Comparison of ENCODE assay signal across 8 cellular contexts in genomic region chr2:16650287-16651249, GRCh38. TPM values are rescaled to one million over a fixed set of nuclear protein-coding genes. Genes with fewer than 3 reads are reported as not detected.
DNase-seq lines count a peak whose midpoint lies in the region; ATAC-seq and TF ChIP-seq lines count a peak whose summit lies in the region.

No MANE protein-coding gene starts in this region.

- H3K36me3 Mint-ChIP-seq in CD8-positive, alpha-beta memory T cell: peaks cover 0 to 2% (median 0%) of the 10 kb centered on the region in 3 donors

- DNase-seq in CD8-positive, alpha-beta memory T cell: peak in 1 of 5 donors; percentile 15
- DNase-seq in RWPE1 (ENCODE audit: low spot score): peak; percentile 51
- peak; percentile 68 for DNase-seq in fibroblast of peridontal ligament (ENCODE audit: extremely low read depth)
- DNase-seq in prostate gland (ENCODE audit: low spot score): no peak
- DNase-seq in NCI-H2196 treated with DMSO at 0.1 percent for 48 hours (lab: John Stamatoyannopoulos, UW; ENCODE audit: unreplicated experiment): no peak

- CTCF ChIA-PET in CD8-positive, alpha-beta memory T cell (lab: Charles Lee): no interaction called here
- CTCF ChIA-PET in RWPE1 (lab: Yijun Ruan, JAX): interaction anchor here (0.7 to 1.3 kb wide), 2 partner anchors 14 to 126 kb away, joined by 3 read pairs; no protein-coding TSS in a partner anchor

- H3K27me3 ChIP-seq in CD8-positive, alpha-beta memory T cell (ENCODE audit: insufficient read depth, low read length, poor library complexity, severe bottlenecking): no peaks in the 10 kb centered on the region
- H3K27me3 ChIP-seq in prostate gland (replicated peaks; ENCODE audit: insufficient read depth): no peaks in the 10 kb centered on the region

- peak overlapping the region; percentile 34 to 65 (median 57) for H3K27ac Mint-ChIP-seq in CD8-positive, alpha-beta memory T cell

- POLR2A ChIA-PET in CD8-positive, alpha-beta memory T cell (lab: Charles Lee): no interaction called here
- POLR2A ChIA-PET in RWPE1 (lab: Yijun Ruan, JAX; ENCODE audit: low non-redundant PET): no interaction called here

- H3K4me3 ChIP-seq in CD8-positive, alpha-beta memory T cell (ENCODE audit: low read length): no peak overlapping the region
- H3K4me3 ChIP-seq in prostate gland: no peak overlapping the region

- TF ChIP-seq POLR2A in prostate gland (IDR thresholded peaks at IDR 0.05): no peak

- H3K27ac ChIP-seq in CD8-positive, alpha-beta memory T cell (ENCODE audit: low read depth, low read length): no peak overlapping the region
- no peak overlapping the region for H3K27ac ChIP-seq in RWPE1
- H3K27ac ChIP-seq in prostate gland: peak overlapping the region; percentile 12 to 40

- peak overlapping the region; percentile 40 to 73 (median 65) for H3K4me3 Mint-ChIP-seq in CD8-positive, alpha-beta memory T cell

- ATAC-seq in GM21619 (IDR thresholded peaks at IDR 0.05; ENCODE audit: unreplicated experiment): no peak
- no peak for ATAC-seq in HG02884 (IDR thresholded peaks at IDR 0.05; ENCODE audit: unreplicated experiment)
- ATAC-seq in HG03342 (IDR thresholded peaks at IDR 0.05; ENCODE audit: unreplicated experiment): no peak

- peaks cover 0 to 2% of the 10 kb centered on the region in 2 donors for H3K27me3 Mint-ChIP-seq in CD8-positive, alpha-beta memory T cell

- intact Hi-C loops in prostate gland (cut with DNase I): no loop called here

- no peaks in the 10 kb centered on the region for H3K9me3 Mint-ChIP-seq in CD8-positive, alpha-beta memory T cell

- TF ChIP-seq CTCF in RWPE1 (conservative IDR thresholded peaks at IDR 0.05; ENCODE audit: low read depth) (no peak), prostate gland (IDR thresholded peaks at IDR 0.05) (no peak)

- no peaks in the 10 kb centered on the region for H3K36me3 ChIP-seq in CD8-positive, alpha-beta memory T cell (ENCODE audit: insufficient read depth, low read length)
- no peaks in the 10 kb centered on the region for H3K36me3 ChIP-seq in prostate gland

- H3K4me1 Mint-ChIP-seq in CD8-positive, alpha-beta memory T cell: peaks cover 39 to 41% (median 41%) of the 10 kb centered on the region in 3 donors

- no peaks in the 10 kb centered on the region for H3K9me3 ChIP-seq in CD8-positive, alpha-beta memory T cell (ENCODE audit: low read length)
- H3K9me3 ChIP-seq in prostate gland: no peaks in the 10 kb centered on the region

- H3K4me1 ChIP-seq in CD8-positive, alpha-beta memory T cell (ENCODE audit: insufficient read depth, low read length): no peaks in the 10 kb centered on the region
- peaks cover 20% of the 10 kb centered on the region for H3K4me1 ChIP-seq in prostate gland (replicated peaks)

- WGBS in prostate gland: 27% methylated on average over 12 of the region's 12 CpGs

RNA-seq across cellular contexts. Expression of gene CYRIA, which starts 15.1 kb away (rescaled TPM):
- 1 to 10 TPM; 1.0 to 1.2 TPM for total RNA-seq in CD8-positive, alpha-beta memory T cell
- polyA plus RNA-seq in CD8-positive, alpha-beta memory T cell: 6.3 TPM
- 10 to 100 TPM in 1 of 2 donors, 1 to 10 TPM in 1; 6.5 to 10.3 TPM for total RNA-seq in prostate gland

Comparison
In these comparisons a context has a peak if more than half of its experiments do, and no peak if none do; other contexts are left out.
1. DNase-seq: peak in RWPE1 (single experiment) and fibroblast of peridontal ligament (single experiment); none in prostate gland (single experiment) and NCI-H2196 treated with DMSO at 0.1 percent for 48 hours (single experiment).
2. H3K27ac ChIP-seq: peak in prostate gland (2 of 2); none in CD8-positive, alpha-beta memory T cell (single experiment) and RWPE1 (single experiment).